Comparison of ENCODE assay signal across 16 cellular contexts in the genomic region with DNA sequence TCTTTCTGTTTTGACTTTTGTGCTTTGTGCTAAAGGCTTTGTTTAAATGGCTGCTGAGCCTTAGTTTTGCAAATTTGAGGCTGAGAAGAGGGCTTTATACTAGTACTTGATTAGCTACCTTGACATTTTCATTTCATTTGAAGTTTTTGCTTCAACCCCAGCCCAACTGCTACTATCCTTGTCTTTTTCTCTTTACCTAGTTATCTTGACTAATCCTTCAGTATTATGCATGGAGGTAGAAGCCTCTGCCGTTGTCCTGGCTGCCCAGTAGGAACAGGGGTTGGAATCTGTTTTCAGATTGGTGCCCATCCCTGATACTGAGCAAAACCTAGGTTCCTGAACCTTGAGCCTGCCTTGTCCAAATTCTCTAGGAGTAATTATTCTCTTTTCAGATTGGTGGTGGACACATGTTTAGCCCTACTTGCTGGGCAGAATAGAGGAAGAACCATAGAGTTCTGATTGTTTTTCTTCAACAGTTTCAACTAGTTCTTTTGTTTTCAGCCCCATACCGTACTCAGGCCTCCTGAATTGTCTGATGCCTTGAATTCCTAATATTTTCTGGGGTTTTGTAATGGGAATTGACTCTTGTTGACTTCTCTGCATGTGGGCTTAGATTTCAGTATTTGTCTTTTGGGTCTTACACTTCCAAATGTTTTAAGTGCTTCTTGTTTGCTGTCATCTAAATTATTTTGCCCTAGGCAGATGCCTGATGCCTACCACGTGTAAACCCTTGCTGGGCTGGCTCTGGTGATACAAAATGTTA.
A peak's percentile ranks its signal among the peaks of the same experiment; 100 is the strongest.
DNase-seq lines count a peak whose midpoint lies in the region; ATAC-seq and TF ChIP-seq lines count a peak whose summit lies in the region.
"Had no signal": no experiment of that assay in that cellular context is flagged by ENCODE, and none has a peak within 500 bp of the region (broad histone marks: within the 10 kb centered on the region; RNA-seq: fewer than 3 reads in every experiment).

No MANE protein-coding gene starts in this region.

- no peak for ATAC-seq in GM21825 (IDR thresholded peaks at IDR 0.05; ENCODE audit: unreplicated experiment)

- no peak overlapping the region for H3K9ac ChIP-seq in trophoblast cell (ENCODE audit: low read length)
- H3K9ac ChIP-seq: BLaER1 had no signal

- no peak overlapping the region for H3K4ac ChIP-seq in trophoblast cell (ENCODE audit: low read depth, low read length)

- peak overlapping the region; percentile 24 for H3K14ac ChIP-seq in trophoblast cell (ENCODE audit: low read length)

- peak in 2 of 3 experiments; percentile 4 to 47 for DNase-seq in NCI-H1417 (lab: John Stamatoyannopoulos, UW)
- no peak for DNase-seq in NCI-H1417 treated with DMSO at 0.1 percent for 48 hours (lab: John Stamatoyannopoulos, UW)
- DNase-seq in PC-9, result peak in 1 of 2 experiments; percentile 80
- DNase-seq in iPS DF 19.7 (ENCODE audit: low read depth, low spot score), result peak; percentile 50
- DNase-seq in trophoblast cell, result peak; percentile 49 to 91
- no peak for DNase-seq in COLO829 (ENCODE audit: low spot score)
- no peak for DNase-seq in sigmoid colon
- DNase-seq: CD8-positive, alpha-beta memory T cell; NCI-H2107; NCI-H446; NCI-H82; SHP77 treated with DMSO at 0.1 percent for 48 hours; SW 1271 had no signal

- H3F3A ChIP-seq in PC-9 (ENCODE audit: insufficient read depth, low read depth), result peaks cover 8% of the 10 kb centered on the region

- peak overlapping the region; percentile 67 for H2BK12ac ChIP-seq in trophoblast cell (ENCODE audit: low read length)

- H3K4me2 ChIP-seq in PC-9 (peak overlapping the region; percentile 34), trophoblast cell (ENCODE audit: low read length) (peak overlapping the region; percentile 33)
- H3K4me2 ChIP-seq: BLaER1 had no signal

- H3K79me1 ChIP-seq in trophoblast cell (ENCODE audit: low read length), result peaks cover 16% of the 10 kb centered on the region

- CTCF ChIA-PET in PC-9 (lab: Charles Lee), result interaction anchor here (0.6 kb wide), 1 partner anchor 132 kb away, joined by 7 read pairs; no protein-coding TSS in a partner anchor

- H3K27me3 ChIP-seq in PC-9 (ENCODE audit: insufficient read depth, low read depth) (no peaks in the 10 kb centered on the region), trophoblast cell (ENCODE audit: insufficient read depth, low read length) (no peaks in the 10 kb centered on the region), sigmoid colon (no peaks in the 10 kb centered on the region)
- H3K27me3 ChIP-seq: BLaER1 had no signal

- H3K23ac ChIP-seq in trophoblast cell (ENCODE audit: low read length), result no peak overlapping the region

- peaks cover 14% of the 10 kb centered on the region for H3K79me2 ChIP-seq in PC-9 (ENCODE audit: low read depth)
- H3K79me2 ChIP-seq in trophoblast cell (ENCODE audit: control insufficient read depth, insufficient read depth, low read length, poor library complexity), result no peaks in the 10 kb centered on the region

- H2AFZ ChIP-seq in PC-9, result no peak overlapping the region
- H2AFZ ChIP-seq in trophoblast cell (ENCODE audit: insufficient read depth, low read length, poor library complexity), result no peak overlapping the region

- no peak for TF ChIP-seq EP300 in sigmoid colon (IDR thresholded peaks at IDR 0.05)

- peak overlapping the region; percentile 19 for H2BK120ac ChIP-seq in trophoblast cell (ENCODE audit: insufficient read depth, low read length, poor library complexity)

- peak overlapping the region; percentile 19 for H4K91ac ChIP-seq in trophoblast cell (ENCODE audit: low read depth, low read length)

- no peak for TF ChIP-seq CTCF in PC-9 (conservative IDR thresholded peaks at IDR 0.05)
- no peak for TF ChIP-seq CTCF in sigmoid colon (IDR thresholded peaks at IDR 0.05)

- no peak overlapping the region for H2AK5ac ChIP-seq in trophoblast cell (ENCODE audit: low read length)

- H3K18ac ChIP-seq in trophoblast cell (ENCODE audit: low read length), result no peak overlapping the region

- H3K36me3 ChIP-seq in PC-9 (ENCODE audit: low read depth), result no peaks in the 10 kb centered on the region
- H3K36me3 ChIP-seq in trophoblast cell (ENCODE audit: control insufficient read depth in 1 of 2, insufficient read depth in 2 of 2, low read length in 2 of 2), result no peaks in the 10 kb centered on the region
- H3K36me3 ChIP-seq in sigmoid colon, result no peaks in the 10 kb centered on the region
- H3K36me3 ChIP-seq: BLaER1 had no signal

- H3K4me3 ChIP-seq in PC-9 (no peak overlapping the region), trophoblast cell (ENCODE audit: low read depth, low read length) (no peak overlapping the region), sigmoid colon (no peak overlapping the region)
- H3K4me3 ChIP-seq: BLaER1 had no signal

- peak overlapping the region; percentile 12 for H4K12ac ChIP-seq in trophoblast cell (ENCODE audit: low read depth, low read length)

- H3K9me2 ChIP-seq in PC-9 (ENCODE audit: insufficient read depth), result no peaks in the 10 kb centered on the region

- H3K9me3 ChIP-seq in PC-9 (ENCODE audit: insufficient read depth, low read depth) (no peaks in the 10 kb centered on the region), trophoblast cell (ENCODE audit: insufficient read depth, low read depth, low read length) (no peaks in the 10 kb centered on the region), sigmoid colon (no peaks in the 10 kb centered on the region)
- H3K9me3 ChIP-seq: BLaER1 had no signal

- POLR2A ChIA-PET in PC-9 (lab: Charles Lee; ENCODE audit: unreplicated experiment), result no interaction called here

- BruUV-seq in PC-9 (replicated peaks; lab: Mats Ljungman, UMichigan), result no TSS peak

- no CpG with 5 or more reads among the region's 3 CpGs for WGBS in trophoblast cell (ENCODE audit: extremely low coverage, insufficient coverage, insufficient read length)
- 41 to 46% methylated on average over 3 of the region's 3 CpGs for WGBS in sigmoid colon, 2 donors

- TF ChIP-seq POLR2A in sigmoid colon (IDR thresholded peaks at IDR 0.05), result no peak

- H4K20me1 ChIP-seq in PC-9 (ENCODE audit: insufficient read depth), result no peaks in the 10 kb centered on the region
- H4K20me1 ChIP-seq: BLaER1 had no signal

- H3K27ac ChIP-seq in PC-9 (peak overlapping the region; percentile 48), trophoblast cell (ENCODE audit: low read depth, low read length) (peak overlapping the region; percentile 76), sigmoid colon (no peak overlapping the region)
- H3K27ac ChIP-seq: 22Rv1, BLaER1 had no signal

- intact Hi-C loops in PC-9 (cut with micrococcal nuclease; ENCODE audit: unreplicated experiment) (no loop called here), sigmoid colon (cut with DNase I) (no loop called here)

- H2BK5ac ChIP-seq in trophoblast cell (ENCODE audit: low read depth, low read length, poor library complexity), result peak overlapping the region; percentile 58

- H4K8ac ChIP-seq in trophoblast cell (ENCODE audit: low read depth, low read length), result peak overlapping the region; percentile 22

- H3K4me1 ChIP-seq in PC-9 (replicated peaks; ENCODE audit: insufficient read depth) (peaks cover 51% of the 10 kb centered on the region), trophoblast cell (ENCODE audit: control insufficient read depth in 1 of 2, insufficient read depth in 2 of 2, low read length in 2 of 2) (peaks cover 5 to 15% of the 10 kb centered on the region in 2 experiments), sigmoid colon (no peaks in the 10 kb centered on the region)
- H3K4me1 ChIP-seq: BLaER1 had no signal

Comparison
In these comparisons a context has a peak if more than half of its experiments do, and no peak if none do; other contexts are left out.
1. DNase-seq: peak in NCI-H1417 (2 of 3), iPS DF 19.7 (single experiment) and trophoblast cell (2 of 2); none in NCI-H1417 treated with DMSO at 0.1 percent for 48 hours (single experiment), COLO829 (single experiment) and sigmoid colon (single experiment).
2. H3K27ac ChIP-seq: peak in PC-9 (single experiment) and trophoblast cell (single experiment); none in sigmoid colon (0 of 4).